8 cellular contexts compared by ENCODE assay signal in genomic region chr1:150515328-150516049, GRCh38. TPM values are rescaled to one million over a fixed set of nuclear protein-coding genes. Genes with fewer than 3 reads are reported as not detected.
DNase-seq lines count a peak whose midpoint lies in the region; ATAC-seq and TF ChIP-seq lines count a peak whose summit lies in the region.

Gene FALEC (plus strand): TSS chr1:150515752.

- ATAC-seq in GM21576 (IDR thresholded peaks at IDR 0.05; ENCODE audit: unreplicated experiment): peak; percentile 92

- H3K36me3 ChIP-seq in esophagus (ENCODE audit: control insufficient read depth in 2 of 2, insufficient read depth in 2 of 2, low read length in 1 of 2): peaks cover 0 to 13% of the 10 kb centered on the region in 2 donors
- peaks cover 11% of the 10 kb centered on the region for H3K36me3 ChIP-seq in muscle layer of colon (ENCODE audit: insufficient read depth, low read length)

- peaks cover 0 to 9% of the 10 kb centered on the region in 2 donors for H3K4me1 ChIP-seq in esophagus (ENCODE audit: control insufficient read depth in 2 of 2, insufficient read depth in 2 of 2, low read length in 1 of 2)
- H3K4me1 ChIP-seq in muscle layer of colon (ENCODE audit: insufficient read depth, low read length): peaks cover 11% of the 10 kb centered on the region

- no peaks in the 10 kb centered on the region for H3K27me3 ChIP-seq in esophagus (ENCODE audit: control insufficient read depth in 1 of 2, insufficient read depth in 2 of 2, low read length in 2 of 2)
- H3K27me3 ChIP-seq in muscle layer of colon (ENCODE audit: control insufficient read depth in 1 of 2, insufficient read depth in 2 of 2, low read length in 2 of 2): no peaks in the 10 kb centered on the region

- H3K9me3 ChIP-seq in esophagus (ENCODE audit: control insufficient read depth in 2 of 2, insufficient read depth in 1 of 2, low read depth in 1 of 2, low read length in 1 of 2) (no peaks in the 10 kb centered on the region), muscle layer of colon (ENCODE audit: low read length) (no peaks in the 10 kb centered on the region)

- peak within 1 kb of the TSS; percentile 72 for H3K9ac ChIP-seq in muscle layer of colon (ENCODE audit: low read length)

- peak within 1 kb of the TSS; percentile 91 to 93 for H3K27ac ChIP-seq in esophagus (ENCODE audit: low read depth in 2 of 2, low read length in 1 of 2)
- H3K27ac ChIP-seq in muscle layer of colon (ENCODE audit: low read depth, low read length): peak within 1 kb of the TSS; percentile 90

- DNase-seq in DMS153 (lab: John Stamatoyannopoulos, UW): peak; percentile 98
- peak; percentile 69 for DNase-seq in OCI-M2 (lab: John Stamatoyannopoulos, UW; ENCODE audit: unreplicated experiment)
- DNase-seq in activated T-cell treated with anti-CD3 and anti-CD28 coated beads, Interleukin-2, amount 50 U/mL, for 1 hour: peak; percentile 91
- DNase-seq in stimulated activated CD8-positive, alpha-beta memory T cell treated with anti-CD3 and anti-CD28 coated beads, Interleukin-7, amount 100 ng/mL, for 1 hour (ENCODE audit: low read depth in 2 of 2): peak; percentile 75 to 78

- TF ChIP-seq RAD21 in Ishikawa (IDR thresholded peaks at IDR 0.05; ENCODE audit: low read depth): no peak

- WGBS in esophagus, 2 donors: 0% methylated on average over 54 of the region's 54 CpGs

- H3K4me3 ChIP-seq in esophagus (ENCODE audit: low read depth in 1 of 2, low read length in 2 of 2): peak within 1 kb of the TSS; percentile 46 to 51
- peak within 1 kb of the TSS; percentile 49 to 78 for H3K4me3 ChIP-seq in muscle layer of colon (ENCODE audit: low read depth in 1 of 2, low read length in 2 of 2)

- TF ChIP-seq EP300 in Ishikawa (IDR thresholded peaks at IDR 0.05; ENCODE audit: borderline replicate concordance): no peak

TF ChIP-seq in Ishikawa, 13 proteins besides CTCF, POLR2A, EP300 and RAD21:
- peak; percentile 72 for TF ChIP-seq MAX (IDR thresholded peaks at IDR 0.05)
- 0 out of 2 replicates have a peak, but pooled peaks have one; percentile 18 for TF ChIP-seq NFIC (IDR thresholded peaks at IDR 0.05)
- peak; percentile 44; the same call in 1 of the 2 replicates for TF ChIP-seq ZBTB7A (IDR thresholded peaks at IDR 0.05; ENCODE audit: low read depth)
- TF ChIP-seq TEAD4 (IDR thresholded peaks at IDR 0.05): no peak

RNA-seq across cellular contexts. Expression of gene FALEC, which starts in this region (rescaled TPM):
- polyA plus RNA-seq in esophagus: 1 to 10 TPM; 2.1 to 4.6 TPM

Comparison
In these comparisons a context has a peak if more than half of its experiments do, and no peak if none do; other contexts are left out.
1. Peak in every context shown above with its lines: DNase-seq, ATAC-seq, H3K4me3 ChIP-seq and H3K27ac ChIP-seq.